ENCODE assay signal across 27 cellular contexts in genomic region chr10:66591865-66592264, GRCh38.
DNase-seq lines count a peak whose midpoint lies in the region; ATAC-seq and TF ChIP-seq lines count a peak whose summit lies in the region.
"Had no signal": no experiment of that assay in that cellular context is flagged by ENCODE, and none has a peak within 500 bp of the region (broad histone marks: within the 10 kb centered on the region; RNA-seq: fewer than 3 reads in every experiment).

No MANE protein-coding gene starts in this region.

- CTCF ChIA-PET in activated CD4-positive, alpha-beta memory T cell treated with anti-CD3 and anti-CD28 coated beads, Interleukin-2, amount 10 ng/mL, durations not matched to agents 7 days and 5 days (lab: Charles Lee) = no interaction called here

- peaks cover 8% of the 10 kb centered on the region for H3K4me1 ChIP-seq in foreskin keratinocyte
- H3K4me1 ChIP-seq: body of pancreas, lower lobe of right lung, right atrium auricular region, thyroid gland had no signal

- POLR2A ChIA-PET in activated CD4-positive, alpha-beta memory T cell treated with anti-CD3 and anti-CD28 coated beads, Interleukin-2, amount 10 ng/mL, durations not matched to agents 7 days and 5 days (lab: Charles Lee) = no interaction called here

- no peaks in the 10 kb centered on the region for H3K36me3 Mint-ChIP-seq in activated CD4-positive, alpha-beta memory T cell treated with anti-CD3 and anti-CD28 coated beads, Interleukin-2, amount 10 ng/mL, durations not matched to agents 7 days and 5 days (ENCODE audit: low read depth)
- H3K36me3 Mint-ChIP-seq: activated naive CD8-positive, alpha-beta T cell; CD4-positive, alpha-beta memory T cell had no signal

- peaks cover 3% of the 10 kb centered on the region for H3K9me3 Mint-ChIP-seq in activated CD4-positive, alpha-beta memory T cell treated with anti-CD3 and anti-CD28 coated beads, Interleukin-2, amount 10 ng/mL, durations not matched to agents 7 days and 5 days

- H3K27ac ChIP-seq in foreskin keratinocyte = no peak overlapping the region
- H3K27ac ChIP-seq: body of pancreas, lower lobe of right lung, right atrium auricular region, thyroid gland had no signal

- DNase-seq in GM04504 (ENCODE audit: low read depth) (peak; percentile 2), amniotic epithelial cell (ENCODE audit: low read depth) (peak; percentile 29), foreskin keratinocyte (peak; percentile 36 to 61), Right ventricle myocardium inferior (ENCODE audit: missing footprints) (no peak)
- no peak for DNase-seq in activated CD4-positive, alpha-beta memory T cell treated with anti-CD3 and anti-CD28 coated beads, Interleukin-2, amount 10 ng/mL, durations not matched to agents 7 days and 5 days
- no peak for DNase-seq in activated CD8-positive, alpha-beta memory T cell treated with anti-CD3 and anti-CD28 coated beads, Interleukin-2, amount 50 U/mL, for 48 hours
- DNase-seq: activated CD4-positive, alpha-beta T cell treated with anti-CD3 and anti-CD28 coated beads, Interleukin-2, amount 50 U/mL, for 4 hours; AML-193; body of pancreas; CD4-positive, alpha-beta memory T cell; DMS79; effector CD4-positive, alpha-beta T cell; hypothalamus; islet precursor cell; KBM-7; lower lobe of right lung; mucosa of descending colon; NCI-H1417 treated with DMSO at 0.1 percent for 48 hours; NCI-H446 treated with DMSO at 0.1 percent for 48 hours; Right ventricle myocardium superior; thyroid gland had no signal

- H3K27ac Mint-ChIP-seq in activated CD4-positive, alpha-beta memory T cell treated with anti-CD3 and anti-CD28 coated beads, Interleukin-2, amount 10 ng/mL, durations not matched to agents 7 days and 5 days = no peak overlapping the region
- H3K27ac Mint-ChIP-seq: activated naive CD8-positive, alpha-beta T cell; activated T-helper 2 cell treated with anti-CD3 and anti-CD28 coated beads, Interferon-gamma antibody, Interleukin-2, Interleukin-4, amounts not matched to agents 10 μg/mL and 5 μg/mL and 100 μg/mL, durations not matched to agents 14 hours and 24 hours and 36 hours; CD4-positive, alpha-beta memory T cell; nephron; stimulated activated naive CD8-positive, alpha-beta T cell treated with anti-CD3 and anti-CD28 coated beads, Interleukin-15, Interleukin-2, amounts not matched to agents 100 ng/mL and 50 ng/mL, for 24 hours had no signal

- ATAC-seq in foreskin keratinocyte = peak; percentile 53
- no peak for ATAC-seq in Right ventricle myocardium inferior
- ATAC-seq in GM18907 (IDR thresholded peaks at IDR 0.05; ENCODE audit: unreplicated experiment) = no peak
- ATAC-seq: body of pancreas, lower lobe of right lung, mucosa of descending colon had no signal

- no peaks in the 10 kb centered on the region for H3K4me1 Mint-ChIP-seq in activated CD4-positive, alpha-beta memory T cell treated with anti-CD3 and anti-CD28 coated beads, Interleukin-2, amount 10 ng/mL, durations not matched to agents 7 days and 5 days
- H3K4me1 Mint-ChIP-seq: CD4-positive, alpha-beta memory T cell had no signal

- no peak overlapping the region for H3K4me3 Mint-ChIP-seq in activated CD4-positive, alpha-beta memory T cell treated with anti-CD3 and anti-CD28 coated beads, Interleukin-2, amount 10 ng/mL, durations not matched to agents 7 days and 5 days
- H3K4me3 Mint-ChIP-seq: activated naive CD8-positive, alpha-beta T cell; CD4-positive, alpha-beta memory T cell; nephron; stimulated activated naive CD8-positive, alpha-beta T cell treated with anti-CD3 and anti-CD28 coated beads, Interleukin-15, Interleukin-2, amounts not matched to agents 100 ng/mL and 50 ng/mL, for 24 hours had no signal

- no peak for TF ChIP-seq CTCF in foreskin keratinocyte (conservative IDR thresholded peaks at IDR 0.05)

- H3K27me3 Mint-ChIP-seq in activated CD4-positive, alpha-beta memory T cell treated with anti-CD3 and anti-CD28 coated beads, Interleukin-2, amount 10 ng/mL, durations not matched to agents 7 days and 5 days = no peaks in the 10 kb centered on the region
- H3K27me3 Mint-ChIP-seq: activated naive CD8-positive, alpha-beta T cell; CD4-positive, alpha-beta memory T cell; stimulated activated naive CD8-positive, alpha-beta T cell treated with anti-CD3 and anti-CD28 coated beads, Interleukin-15, Interleukin-2, amounts not matched to agents 100 ng/mL and 50 ng/mL, for 24 hours had no signal

- H3K27me3 ChIP-seq in foreskin keratinocyte = no peaks in the 10 kb centered on the region
- H3K27me3 ChIP-seq: body of pancreas, right atrium auricular region, thyroid gland had no signal

- intact Hi-C loops in Right ventricle myocardium inferior (cut with DNase I) = no loop called here

Comparison
In these comparisons a context has a peak if more than half of its experiments do, and no peak if none do; other contexts are left out.
1. DNase-seq: peak in GM04504 (single experiment), amniotic epithelial cell (single experiment) and foreskin keratinocyte (2 of 2); none in activated CD4-positive, alpha-beta memory T cell treated with anti-CD3 and anti-CD28 coated beads, Interleukin-2, amount 10 ng/mL, durations not matched to agents 7 days and 5 days (single experiment), activated CD8-positive, alpha-beta memory T cell treated with anti-CD3 and anti-CD28 coated beads, Interleukin-2, amount 50 U/mL, for 48 hours (single experiment) and Right ventricle myocardium inferior (single experiment).